In genomic region chr6:3337521-3338350, GRCh38 we compare ENCODE assay signal across 1 cellular context.
TF ChIP-seq lines count a peak whose summit lies in the region.

No MANE protein-coding gene starts in this region.

TF ChIP-seq in GM12878, 131 proteins besides CTCF, POLR2A, EP300 and RAD21 (continued from another document and continues in another):
- TF ChIP-seq, protein P1, sequence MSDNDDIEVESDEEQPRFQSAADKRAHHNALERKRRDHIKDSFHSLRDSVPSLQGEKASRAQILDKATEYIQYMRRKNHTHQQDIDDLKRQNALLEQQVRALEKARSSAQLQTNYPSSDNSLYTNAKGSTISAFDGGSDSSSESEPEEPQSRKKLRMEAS (IDR thresholded peaks at IDR 0.05; ENCODE audit: low read depth, low read length) = no peak
- TF ChIP-seq SUPT20H (IDR thresholded peaks at IDR 0.05; ENCODE audit: borderline replicate concordance, control insufficient read depth, low read depth, low read length) = no peak
- no peak for TF ChIP-seq PAX8 (IDR thresholded peaks at IDR 0.05)
- peak; percentile 55; the same call in 1 of the 2 replicates for TF ChIP-seq DPF2 (IDR thresholded peaks at IDR 0.05)
- no peak for TF ChIP-seq NKRF (conservative IDR thresholded peaks at IDR 0.05)
- no peak for TF ChIP-seq ZNF24 (IDR thresholded peaks at IDR 0.05)
- TF ChIP-seq ZBTB33 (IDR thresholded peaks at IDR 0.05) = no peak
- peak; percentile 55 for TF ChIP-seq ATF2 (IDR thresholded peaks at IDR 0.05; ENCODE audit: low read length)
- peak; percentile 74; the same call in 1 of the 3 replicates for TF ChIP-seq POU2F2 (IDR thresholded peaks at IDR 0.05; ENCODE audit: borderline replicate concordance, low read depth, low read length)
- TF ChIP-seq ZSCAN29 (IDR thresholded peaks at IDR 0.05) = no peak
- TF ChIP-seq KDM1A (IDR thresholded peaks at IDR 0.05; ENCODE audit: borderline replicate concordance) = no peak
- no peak for TF ChIP-seq SP1 (IDR thresholded peaks at IDR 0.05; ENCODE audit: low read depth, low read length)
- TF ChIP-seq BCL11A (IDR thresholded peaks at IDR 0.05; ENCODE audit: low read depth, low read length) = 0 out of 2 replicates have a peak, but pooled peaks have one; percentile 35
- no peak for TF ChIP-seq CHD4 (IDR thresholded peaks at IDR 0.05)
- TF ChIP-seq BHLHE40 (IDR thresholded peaks at IDR 0.05; ENCODE audit: borderline replicate concordance in 1 of 2, low read depth in 2 of 2, low read length in 1 of 2) = peak in 1 of 2 experiments; percentile 23; a peak in 1 of 4 replicates
- TF ChIP-seq, protein P2, sequence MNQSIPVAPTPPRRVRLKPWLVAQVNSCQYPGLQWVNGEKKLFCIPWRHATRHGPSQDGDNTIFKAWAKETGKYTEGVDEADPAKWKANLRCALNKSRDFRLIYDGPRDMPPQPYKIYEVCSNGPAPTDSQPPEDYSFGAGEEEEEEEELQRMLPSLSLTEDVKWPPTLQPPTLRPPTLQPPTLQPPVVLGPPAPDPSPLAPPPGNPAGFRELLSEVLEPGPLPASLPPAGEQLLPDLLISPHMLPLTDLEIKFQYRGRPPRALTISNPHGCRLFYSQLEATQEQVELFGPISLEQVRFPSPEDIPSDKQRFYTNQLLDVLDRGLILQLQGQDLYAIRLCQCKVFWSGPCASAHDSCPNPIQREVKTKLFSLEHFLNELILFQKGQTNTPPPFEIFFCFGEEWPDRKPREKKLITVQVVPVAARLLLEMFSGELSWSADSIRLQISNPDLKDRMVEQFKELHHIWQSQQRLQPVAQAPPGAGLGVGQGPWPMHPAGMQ (IDR thresholded peaks at IDR 0.05; ENCODE audit: borderline replicate concordance) = no peak
- no peak for TF ChIP-seq LARP7 (IDR thresholded peaks at IDR 0.05)
- TF ChIP-seq NR2F1 (conservative IDR thresholded peaks at IDR 0.05) = no peak
- TF ChIP-seq, protein P3, sequence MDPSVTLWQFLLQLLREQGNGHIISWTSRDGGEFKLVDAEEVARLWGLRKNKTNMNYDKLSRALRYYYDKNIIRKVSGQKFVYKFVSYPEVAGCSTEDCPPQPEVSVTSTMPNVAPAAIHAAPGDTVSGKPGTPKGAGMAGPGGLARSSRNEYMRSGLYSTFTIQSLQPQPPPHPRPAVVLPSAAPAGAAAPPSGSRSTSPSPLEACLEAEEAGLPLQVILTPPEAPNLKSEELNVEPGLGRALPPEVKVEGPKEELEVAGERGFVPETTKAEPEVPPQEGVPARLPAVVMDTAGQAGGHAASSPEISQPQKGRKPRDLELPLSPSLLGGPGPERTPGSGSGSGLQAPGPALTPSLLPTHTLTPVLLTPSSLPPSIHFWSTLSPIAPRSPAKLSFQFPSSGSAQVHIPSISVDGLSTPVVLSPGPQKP (IDR thresholded peaks at IDR 0.05; ENCODE audit: low read depth, low read length) = no peak
- no peak for TF ChIP-seq SIN3A (IDR thresholded peaks at IDR 0.05; ENCODE audit: low read depth, low read length)
- no peak for TF ChIP-seq RAD51 (IDR thresholded peaks at IDR 0.05)
- no peak for TF ChIP-seq TCF7 (IDR thresholded peaks at IDR 0.05; ENCODE audit: borderline replicate concordance)
- TF ChIP-seq ETV6 (conservative IDR thresholded peaks at IDR 0.05 in 1 of 2, IDR thresholded peaks at IDR 0.05 in 1 of 2; ENCODE audit: borderline replicate concordance in 1 of 2, low read depth in 1 of 2) = no peak
- TF ChIP-seq HCFC1 (IDR thresholded peaks at IDR 0.05; ENCODE audit: low read length) = no peak
- TF ChIP-seq SMARCA5 (IDR thresholded peaks at IDR 0.05) = no peak
- no peak for TF ChIP-seq CBX5 (IDR thresholded peaks at IDR 0.05; ENCODE audit: low read depth)
- TF ChIP-seq, protein P4, sequence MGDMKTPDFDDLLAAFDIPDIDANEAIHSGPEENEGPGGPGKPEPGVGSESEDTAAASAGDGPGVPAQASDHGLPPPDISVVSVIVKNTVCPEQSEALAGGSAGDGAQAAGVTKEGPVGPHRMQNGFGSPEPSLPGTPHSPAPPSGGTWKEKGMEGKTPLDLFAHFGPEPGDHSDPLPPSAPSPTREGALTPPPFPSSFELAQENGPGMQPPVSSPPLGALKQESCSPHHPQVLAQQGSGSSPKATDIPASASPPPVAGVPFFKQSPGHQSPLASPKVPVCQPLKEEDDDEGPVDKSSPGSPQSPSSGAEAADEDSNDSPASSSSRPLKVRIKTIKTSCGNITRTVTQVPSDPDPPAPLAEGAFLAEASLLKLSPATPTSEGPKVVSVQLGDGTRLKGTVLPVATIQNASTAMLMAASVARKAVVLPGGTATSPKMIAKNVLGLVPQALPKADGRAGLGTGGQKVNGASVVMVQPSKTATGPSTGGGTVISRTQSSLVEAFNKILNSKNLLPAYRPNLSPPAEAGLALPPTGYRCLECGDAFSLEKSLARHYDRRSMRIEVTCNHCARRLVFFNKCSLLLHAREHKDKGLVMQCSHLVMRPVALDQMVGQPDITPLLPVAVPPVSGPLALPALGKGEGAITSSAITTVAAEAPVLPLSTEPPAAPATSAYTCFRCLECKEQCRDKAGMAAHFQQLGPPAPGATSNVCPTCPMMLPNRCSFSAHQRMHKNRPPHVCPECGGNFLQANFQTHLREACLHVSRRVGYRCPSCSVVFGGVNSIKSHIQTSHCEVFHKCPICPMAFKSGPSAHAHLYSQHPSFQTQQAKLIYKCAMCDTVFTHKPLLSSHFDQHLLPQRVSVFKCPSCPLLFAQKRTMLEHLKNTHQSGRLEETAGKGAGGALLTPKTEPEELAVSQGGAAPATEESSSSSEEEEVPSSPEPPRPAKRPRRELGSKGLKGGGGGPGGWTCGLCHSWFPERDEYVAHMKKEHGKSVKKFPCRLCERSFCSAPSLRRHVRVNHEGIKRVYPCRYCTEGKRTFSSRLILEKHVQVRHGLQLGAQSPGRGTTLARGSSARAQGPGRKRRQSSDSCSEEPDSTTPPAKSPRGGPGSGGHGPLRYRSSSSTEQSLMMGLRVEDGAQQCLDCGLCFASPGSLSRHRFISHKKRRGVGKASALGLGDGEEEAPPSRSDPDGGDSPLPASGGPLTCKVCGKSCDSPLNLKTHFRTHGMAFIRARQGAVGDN (IDR thresholded peaks at IDR 0.05) = peak; percentile 56; the same call in 1 of the 2 replicates
- no peak for TF ChIP-seq MEF2A (IDR thresholded peaks at IDR 0.05; ENCODE audit: insufficient read depth, low read depth, low read length)
- peak; percentile 52 for TF ChIP-seq JUNB (IDR thresholded peaks at IDR 0.05)
- TF ChIP-seq, protein P5, sequence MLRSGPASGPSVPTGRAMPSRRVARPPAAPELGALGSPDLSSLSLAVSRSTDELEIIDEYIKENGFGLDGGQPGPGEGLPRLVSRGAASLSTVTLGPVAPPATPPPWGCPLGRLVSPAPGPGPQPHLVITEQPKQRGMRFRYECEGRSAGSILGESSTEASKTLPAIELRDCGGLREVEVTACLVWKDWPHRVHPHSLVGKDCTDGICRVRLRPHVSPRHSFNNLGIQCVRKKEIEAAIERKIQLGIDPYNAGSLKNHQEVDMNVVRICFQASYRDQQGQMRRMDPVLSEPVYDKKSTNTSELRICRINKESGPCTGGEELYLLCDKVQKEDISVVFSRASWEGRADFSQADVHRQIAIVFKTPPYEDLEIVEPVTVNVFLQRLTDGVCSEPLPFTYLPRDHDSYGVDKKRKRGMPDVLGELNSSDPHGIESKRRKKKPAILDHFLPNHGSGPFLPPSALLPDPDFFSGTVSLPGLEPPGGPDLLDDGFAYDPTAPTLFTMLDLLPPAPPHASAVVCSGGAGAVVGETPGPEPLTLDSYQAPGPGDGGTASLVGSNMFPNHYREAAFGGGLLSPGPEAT (IDR thresholded peaks at IDR 0.05; ENCODE audit: low read depth) = peak; percentile 91
- TF ChIP-seq WRNIP1 (IDR thresholded peaks at IDR 0.05; ENCODE audit: borderline replicate concordance, low read depth, low read length) = no peak
- TF ChIP-seq RFX5 (IDR thresholded peaks at IDR 0.05; ENCODE audit: low read depth, low read length) = no peak
- TF ChIP-seq SRF (IDR thresholded peaks at IDR 0.05; ENCODE audit: low read depth in 2 of 2, low read length in 2 of 2) = no peak
- TF ChIP-seq RBBP5 (conservative IDR thresholded peaks at IDR 0.05) = no peak
- TF ChIP-seq SMAD5 (IDR thresholded peaks at IDR 0.05; ENCODE audit: low read depth) = no peak
- no peak for TF ChIP-seq MEF2B (IDR thresholded peaks at IDR 0.05; ENCODE audit: partially characterized antibody, poor library complexity, severe bottlenecking)
- peak; percentile 58; the same call in 1 of the 2 replicates for TF ChIP-seq IRF4 (IDR thresholded peaks at IDR 0.05; ENCODE audit: low read depth, low read length)
- no peak for TF ChIP-seq CHD1 (IDR thresholded peaks at IDR 0.05; ENCODE audit: low read depth, low read length)
- TF ChIP-seq HDAC2 (IDR thresholded peaks at IDR 0.05) = no peak
- TF ChIP-seq SMC3 (IDR thresholded peaks at IDR 0.05; ENCODE audit: borderline replicate concordance, low read length) = no peak
- peak; percentile 31; the same call in 1 of the 2 replicates for TF ChIP-seq MTA2 (IDR thresholded peaks at IDR 0.05; ENCODE audit: low read depth)
- TF ChIP-seq, protein P6, sequence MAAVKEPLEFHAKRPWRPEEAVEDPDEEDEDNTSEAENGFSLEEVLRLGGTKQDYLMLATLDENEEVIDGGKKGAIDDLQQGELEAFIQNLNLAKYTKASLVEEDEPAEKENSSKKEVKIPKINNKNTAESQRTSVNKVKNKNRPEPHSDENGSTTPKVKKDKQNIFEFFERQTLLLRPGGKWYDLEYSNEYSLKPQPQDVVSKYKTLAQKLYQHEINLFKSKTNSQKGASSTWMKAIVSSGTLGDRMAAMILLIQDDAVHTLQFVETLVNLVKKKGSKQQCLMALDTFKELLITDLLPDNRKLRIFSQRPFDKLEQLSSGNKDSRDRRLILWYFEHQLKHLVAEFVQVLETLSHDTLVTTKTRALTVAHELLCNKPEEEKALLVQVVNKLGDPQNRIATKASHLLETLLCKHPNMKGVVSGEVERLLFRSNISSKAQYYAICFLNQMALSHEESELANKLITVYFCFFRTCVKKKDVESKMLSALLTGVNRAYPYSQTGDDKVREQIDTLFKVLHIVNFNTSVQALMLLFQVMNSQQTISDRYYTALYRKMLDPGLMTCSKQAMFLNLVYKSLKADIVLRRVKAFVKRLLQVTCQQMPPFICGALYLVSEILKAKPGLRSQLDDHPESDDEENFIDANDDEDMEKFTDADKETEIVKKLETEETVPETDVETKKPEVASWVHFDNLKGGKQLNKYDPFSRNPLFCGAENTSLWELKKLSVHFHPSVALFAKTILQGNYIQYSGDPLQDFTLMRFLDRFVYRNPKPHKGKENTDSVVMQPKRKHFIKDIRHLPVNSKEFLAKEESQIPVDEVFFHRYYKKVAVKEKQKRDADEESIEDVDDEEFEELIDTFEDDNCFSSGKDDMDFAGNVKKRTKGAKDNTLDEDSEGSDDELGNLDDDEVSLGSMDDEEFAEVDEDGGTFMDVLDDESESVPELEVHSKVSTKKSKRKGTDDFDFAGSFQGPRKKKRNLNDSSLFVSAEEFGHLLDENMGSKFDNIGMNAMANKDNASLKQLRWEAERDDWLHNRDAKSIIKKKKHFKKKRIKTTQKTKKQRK (IDR thresholded peaks at IDR 0.05; ENCODE audit: low read depth, low read length) = no peak
- TF ChIP-seq MLLT1 (IDR thresholded peaks at IDR 0.05) = 0 out of 2 replicates have a peak, but pooled peaks have one; percentile 22
- 0 out of 2 replicates have a peak, but pooled peaks have one; percentile 27 for TF ChIP-seq NFIC (IDR thresholded peaks at IDR 0.05; ENCODE audit: low read depth, low read length)
- no peak for TF ChIP-seq ZNF622 (IDR thresholded peaks at IDR 0.05)
- TF ChIP-seq EED (IDR thresholded peaks at IDR 0.05; ENCODE audit: low read depth) = peak; percentile 93
- TF ChIP-seq RUNX3 (IDR thresholded peaks at IDR 0.05; ENCODE audit: low read length) = peak; percentile 59
